Comparison of ENCODE assay signal across 9 cellular contexts in genomic region chr10:100518761-100519241, GRCh38. TPM values are rescaled to one million over a fixed set of nuclear protein-coding genes. Genes with fewer than 3 reads are reported as not detected.
DNase-seq lines count a peak whose midpoint lies in the region; ATAC-seq, FAIRE-seq and TF ChIP-seq lines count a peak whose summit lies in the region.
"Had no signal": no experiment of that assay in that cellular context is flagged by ENCODE, and none has a peak within 500 bp of the region (broad histone marks: within the 10 kb centered on the region; RNA-seq: fewer than 3 reads in every experiment).

No MANE protein-coding gene starts in this region.

- no peak overlapping the region for H3K27ac ChIP-seq in kidney (ENCODE audit: low read depth in 2 of 2, low read length in 2 of 2)

- H3K9me3 ChIP-seq in kidney (ENCODE audit: control insufficient read depth in 1 of 2, low read length in 2 of 2): no peaks in the 10 kb centered on the region

- peak overlapping the region in 1 of 2 donors; percentile 38 for H3K9ac ChIP-seq in kidney (ENCODE audit: low read length in 2 of 2)

- no peaks in the 10 kb centered on the region for H3K27me3 Mint-ChIP-seq in chondrocyte (ENCODE audit: low read depth)

- H3K36me3 Mint-ChIP-seq in chondrocyte (ENCODE audit: low read depth): peaks cover 11% of the 10 kb centered on the region

- ATAC-seq in GM21717 (IDR thresholded peaks at IDR 0.05; ENCODE audit: unreplicated experiment): no peak

- FAIRE-seq in kidney (lab: Jason Lieb, UNC): peak; percentile 44

- H3K9me3 Mint-ChIP-seq in chondrocyte (ENCODE audit: low read depth): no peaks in the 10 kb centered on the region

- H3K4me1 Mint-ChIP-seq in chondrocyte (ENCODE audit: low read depth): peaks cover 18% of the 10 kb centered on the region

- peaks cover 0 to 2% of the 10 kb centered on the region in 2 donors for H3K4me1 ChIP-seq in kidney (ENCODE audit: control insufficient read depth in 1 of 2, insufficient read depth in 1 of 2, low read depth in 1 of 2, low read length in 2 of 2)

- H3K36me3 ChIP-seq in kidney (ENCODE audit: control insufficient read depth in 1 of 2, insufficient read depth in 2 of 2, low read length in 2 of 2): peaks cover 4% of the 10 kb centered on the region in 2 donors

- intact Hi-C loops in kidney (cut with DNase I): no loop called here

- peak; percentile 92 for TF ChIP-seq CTCF in chondrocyte (IDR thresholded peaks at IDR 0.05)
- peak; percentile 78 for TF ChIP-seq CTCF in kidney (IDR thresholded peaks at IDR 0.05; ENCODE audit: borderline replicate concordance, extremely low read depth, insufficient read depth)

- H3K4me3 ChIP-seq in kidney (ENCODE audit: low read length in 2 of 2): peak overlapping the region; percentile 62 to 64

- DNase-seq in NCI-H446 (lab: John Stamatoyannopoulos, UW) (peak; percentile 18 to 56), NCI-H446 treated with DMSO at 0.1 percent for 48 hours (lab: John Stamatoyannopoulos, UW) (no peak), NCI-H1694 (lab: John Stamatoyannopoulos, UW) (peak; percentile 65), chondrocyte (ENCODE audit: low spot score) (no peak), kidney (no peak)
- DNase-seq in activated CD4-positive, CD25-positive, alpha-beta regulatory T cell treated with anti-CD3 and anti-CD28 coated beads, Interleukin-2, amount 50 U/mL, for 16 hours (ENCODE audit: low read depth, low spot score): peak; percentile 40
- DNase-seq in stimulated activated CD4-positive, alpha-beta T cell treated with anti-CD3 and anti-CD28 coated beads, Interleukin-1b, Interleukin-23, amount 100 ng/mL, for 4 hours (ENCODE audit: low read depth in 2 of 2): peak; percentile 37 to 56

- H3K27ac Mint-ChIP-seq in chondrocyte (ENCODE audit: unreplicated experiment): no peak overlapping the region

- H3K4me3 Mint-ChIP-seq in chondrocyte (ENCODE audit: unreplicated experiment): peak overlapping the region; percentile 86

RNA-seq across cellular contexts. Expression of gene SEC31B, which starts 0.9 kb away (rescaled TPM):
- 8.5 to 12.4 TPM (median 8.9 TPM) in 3 replicates for total RNA-seq in chondrocyte
- total RNA-seq in kidney: 10.6 TPM
- 5.6 TPM for polyA plus RNA-seq in kidney (ENCODE audit: insufficient read depth, low read depth, low replicate concordance)

RNA-seq across cellular contexts. Expression of gene NDUFB8, which starts 10.9 kb away (rescaled TPM):
- total RNA-seq in chondrocyte (124 to 134 TPM (median 127 TPM) in 3 replicates), kidney (162 TPM)
- 638 TPM for polyA plus RNA-seq in kidney (ENCODE audit: insufficient read depth, low read depth, low replicate concordance)

RNA-seq across cellular contexts. Expression of gene HIF1AN, which starts 16.9 kb away (rescaled TPM):
- total RNA-seq in chondrocyte (39.2 to 50.8 TPM (median 43.1 TPM) in 3 replicates), kidney (40.6 TPM)
- polyA plus RNA-seq in kidney (ENCODE audit: insufficient read depth, low read depth, low replicate concordance): 10.9 TPM

RNA-seq across cellular contexts. Expression of gene WNT8B, which starts 56.0 kb away (rescaled TPM):
- total RNA-seq in chondrocyte: not detected in 3 replicates
- total RNA-seq in kidney: not detected
- polyA plus RNA-seq in kidney (ENCODE audit: insufficient read depth, low read depth, low replicate concordance): 0.60 TPM
- total RNA-seq: pulmonary artery endothelial cell had no signal

Comparison
In these comparisons a context has a peak if more than half of its experiments do, and no peak if none do; other contexts are left out.
1. DNase-seq: peak in NCI-H446 (2 of 2), NCI-H1694 (single experiment), activated CD4-positive, CD25-positive, alpha-beta regulatory T cell treated with anti-CD3 and anti-CD28 coated beads, Interleukin-2, amount 50 U/mL, for 16 hours (single experiment) and stimulated activated CD4-positive, alpha-beta T cell treated with anti-CD3 and anti-CD28 coated beads, Interleukin-1b, Interleukin-23, amount 100 ng/mL, for 4 hours (2 of 2); none in NCI-H446 treated with DMSO at 0.1 percent for 48 hours (single experiment), chondrocyte (single experiment) and kidney (single experiment).